Comparison of ENCODE assay signal across 8 cellular contexts in the genomic region with DNA sequence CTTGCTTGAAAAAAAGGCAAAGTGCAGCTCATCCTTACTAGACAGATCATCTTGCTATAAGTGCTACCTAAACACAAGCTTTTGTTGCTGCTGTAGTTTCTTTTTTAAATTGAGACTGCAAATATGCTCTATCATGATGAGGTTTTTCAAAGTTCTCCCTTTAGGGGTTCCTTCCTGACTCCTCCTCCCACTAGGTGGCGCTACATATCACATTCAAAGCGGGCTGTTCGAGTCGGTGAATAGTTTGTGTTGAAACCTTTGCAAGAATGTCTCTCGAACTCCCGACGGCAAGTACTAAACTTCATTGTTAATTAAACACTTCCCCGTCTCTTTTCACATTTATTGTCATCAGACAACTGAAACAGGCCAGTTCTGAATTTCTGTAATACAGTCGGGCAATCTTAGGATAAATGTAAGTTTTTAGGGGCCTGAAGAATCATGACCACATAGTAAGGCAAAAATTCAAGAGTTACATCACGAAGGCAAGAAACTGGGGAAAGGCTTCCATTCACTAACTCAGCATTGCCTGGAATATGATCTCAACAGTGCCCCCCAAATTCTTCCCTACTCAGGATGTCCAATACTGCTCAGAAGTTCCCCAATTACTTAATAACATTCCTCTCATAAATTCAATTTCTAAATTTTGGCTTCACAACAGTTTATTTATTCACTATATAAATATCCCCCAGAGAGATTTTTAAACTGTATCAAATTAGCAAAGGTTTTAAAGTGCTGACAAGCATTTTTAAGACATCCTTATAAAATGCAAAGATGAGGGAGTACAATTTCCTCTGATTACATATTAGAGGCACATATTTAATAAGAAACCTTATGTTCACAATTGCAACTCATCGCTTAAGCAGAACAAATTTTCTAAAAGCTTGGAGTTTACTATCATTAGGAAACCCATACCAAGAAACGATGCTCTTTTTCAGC. TPM values are rescaled to one million over a fixed set of nuclear protein-coding genes. Genes with fewer than 3 reads are reported as not detected.
DNase-seq lines count a peak whose midpoint lies in the region; ATAC-seq and TF ChIP-seq lines count a peak whose summit lies in the region.
"Had no signal": no experiment of that assay in that cellular context is flagged by ENCODE, and none has a peak within 500 bp of the region (broad histone marks: within the 10 kb centered on the region; RNA-seq: fewer than 3 reads in every experiment).

No MANE protein-coding gene starts in this region.

- H3K27me3 Mint-ChIP-seq in glutamatergic neuron (ENCODE audit: unreplicated experiment) = peaks cover 3% of the 10 kb centered on the region

- ATAC-seq in SK-N-SH treated with all-trans-retinoic acid at 6 μM for 48 hours (peak; percentile 68), aorta (ENCODE audit: low FRiP score) (peak; percentile 80)

- intact Hi-C loops in prostate gland (cut with DNase I) = loop anchor here (5.0 kb wide), 2 partner anchors 258 to 1332 kb away; no protein-coding TSS in a partner anchor
- intact Hi-C loops in aorta (cut with DNase I) = loop anchor here (2.0 to 10.0 kb wide), 3 partner anchors 707 to 1330 kb away; a partner anchor contains a TSS

- TF ChIP-seq CTCF in GM12874 (IDR thresholded peaks at IDR 0.05; ENCODE audit: insufficient read depth, low read depth, low read length) = peak; percentile 66
- TF ChIP-seq CTCF in glutamatergic neuron (IDR thresholded peaks at IDR 0.05; ENCODE audit: partially characterized antibody, unreplicated experiment) = peak; percentile 90
- peak; percentile 66 to 86 (median 72) for TF ChIP-seq CTCF in prostate gland (IDR thresholded peaks at IDR 0.05)

- no peaks in the 10 kb centered on the region for H3K9me3 ChIP-seq in prostate gland
- H3K9me3 ChIP-seq in aorta (ENCODE audit: control insufficient read depth, low read length) = no peaks in the 10 kb centered on the region

- peaks cover 9% of the 10 kb centered on the region for H3K4me1 Mint-ChIP-seq in glutamatergic neuron (ENCODE audit: low read depth, unreplicated experiment)

- H3K4me1 ChIP-seq in prostate gland (replicated peaks) (no peaks in the 10 kb centered on the region), aorta (ENCODE audit: control insufficient read depth in 1 of 2, insufficient read depth in 2 of 2, low read length in 2 of 2) (no peaks in the 10 kb centered on the region)

- H3K4me3 ChIP-seq in prostate gland (no peak overlapping the region), aorta (ENCODE audit: low read length in 2 of 2) (no peak overlapping the region)
- H3K4me3 ChIP-seq: skin epidermis had no signal

- no peak overlapping the region for H3K4me3 Mint-ChIP-seq in glutamatergic neuron (ENCODE audit: unreplicated experiment)

- WGBS in prostate gland = 30% methylated on average over 12 of the region's 12 CpGs
- WGBS in aorta, 2 donors = 27 to 31% methylated on average over 12 of the region's 12 CpGs

- no peaks in the 10 kb centered on the region for H3K36me3 ChIP-seq in prostate gland
- H3K36me3 ChIP-seq in aorta (ENCODE audit: control insufficient read depth in 1 of 2, insufficient read depth in 2 of 2, low read length in 1 of 2) = no peaks in the 10 kb centered on the region

- H3K36me3 Mint-ChIP-seq in glutamatergic neuron (ENCODE audit: unreplicated experiment) = no peaks in the 10 kb centered on the region

- H3K9me3 Mint-ChIP-seq in glutamatergic neuron (ENCODE audit: unreplicated experiment) = peaks cover under 1% of the 10 kb centered on the region

- H3K27me3 ChIP-seq in prostate gland (replicated peaks; ENCODE audit: insufficient read depth) (no peaks in the 10 kb centered on the region), aorta (ENCODE audit: control insufficient read depth in 1 of 2, insufficient read depth in 2 of 2, low read length in 1 of 2) (peaks cover 0 to 3% of the 10 kb centered on the region in 2 donors)

- H3K27ac Mint-ChIP-seq in glutamatergic neuron (ENCODE audit: unreplicated experiment) = no peak overlapping the region

- TF ChIP-seq POLR2A in prostate gland (IDR thresholded peaks at IDR 0.05) = no peak

- DNase-seq in KG1 (lab: John Stamatoyannopoulos, UW) (peak; percentile 43), glutamatergic neuron (peak; percentile 75), prostate gland (ENCODE audit: low spot score) (peak; percentile 75), aorta (peak in 1 of 2 donors; percentile 70)
- peak; percentile 76 for DNase-seq in activated naive CD4-positive, alpha-beta T cell treated with anti-CD3 and anti-CD28 coated beads, Interleukin-2, amount 50 U/mL, for 16 hours

- H3K27ac ChIP-seq in prostate gland (no peak overlapping the region), aorta (ENCODE audit: low read depth in 1 of 2, low read length in 2 of 2) (no peak overlapping the region)

TF ChIP-seq in SK-N-SH treated with all-trans-retinoic acid at 6 μM for 48 hours, 23 proteins besides CTCF, POLR2A, EP300 and RAD21:
- no peak for TF ChIP-seq SNAI2 (CRISPR knock-in tag; IDR thresholded peaks at IDR 0.05)
- TF ChIP-seq, protein P1, sequence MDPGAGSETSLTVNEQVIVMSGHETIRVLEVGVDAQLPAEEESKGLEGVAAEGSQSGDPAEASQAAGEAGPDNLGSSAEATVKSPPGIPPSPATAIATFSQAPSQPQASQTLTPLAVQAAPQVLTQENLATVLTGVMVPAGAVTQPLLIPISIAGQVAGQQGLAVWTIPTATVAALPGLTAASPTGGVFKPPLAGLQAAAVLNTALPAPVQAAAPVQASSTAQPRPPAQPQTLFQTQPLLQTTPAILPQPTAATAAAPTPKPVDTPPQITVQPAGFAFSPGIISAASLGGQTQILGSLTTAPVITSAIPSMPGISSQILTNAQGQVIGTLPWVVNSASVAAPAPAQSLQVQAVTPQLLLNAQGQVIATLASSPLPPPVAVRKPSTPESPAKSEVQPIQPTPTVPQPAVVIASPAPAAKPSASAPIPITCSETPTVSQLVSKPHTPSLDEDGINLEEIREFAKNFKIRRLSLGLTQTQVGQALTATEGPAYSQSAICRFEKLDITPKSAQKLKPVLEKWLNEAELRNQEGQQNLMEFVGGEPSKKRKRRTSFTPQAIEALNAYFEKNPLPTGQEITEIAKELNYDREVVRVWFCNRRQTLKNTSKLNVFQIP (CRISPR knock-in tag; IDR thresholded peaks at IDR 0.05; ENCODE audit: borderline replicate concordance, low read depth) = no peak
- no peak for TF ChIP-seq ZFP3 (CRISPR knock-in tag; IDR thresholded peaks at IDR 0.05)
- no peak for TF ChIP-seq ESRRG (CRISPR knock-in tag; IDR thresholded peaks at IDR 0.05)
- TF ChIP-seq BACH2 (CRISPR knock-in tag; IDR thresholded peaks at IDR 0.05; ENCODE audit: borderline replicate concordance) = no peak
- TF ChIP-seq ARNTL (CRISPR knock-in tag; IDR thresholded peaks at IDR 0.05; ENCODE audit: borderline replicate concordance, low read depth) = no peak
- TF ChIP-seq, protein P2, sequence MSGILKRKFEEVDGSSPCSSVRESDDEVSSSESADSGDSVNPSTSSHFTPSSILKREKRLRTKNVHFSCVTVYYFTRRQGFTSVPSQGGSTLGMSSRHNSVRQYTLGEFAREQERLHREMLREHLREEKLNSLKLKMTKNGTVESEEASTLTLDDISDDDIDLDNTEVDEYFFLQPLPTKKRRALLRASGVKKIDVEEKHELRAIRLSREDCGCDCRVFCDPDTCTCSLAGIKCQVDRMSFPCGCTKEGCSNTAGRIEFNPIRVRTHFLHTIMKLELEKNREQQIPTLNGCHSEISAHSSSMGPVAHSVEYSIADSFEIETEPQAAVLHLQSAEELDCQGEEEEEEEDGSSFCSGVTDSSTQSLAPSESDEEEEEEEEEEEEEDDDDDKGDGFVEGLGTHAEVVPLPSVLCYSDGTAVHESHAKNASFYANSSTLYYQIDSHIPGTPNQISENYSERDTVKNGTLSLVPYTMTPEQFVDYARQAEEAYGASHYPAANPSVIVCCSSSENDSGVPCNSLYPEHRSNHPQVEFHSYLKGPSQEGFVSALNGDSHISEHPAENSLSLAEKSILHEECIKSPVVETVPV (CRISPR knock-in tag; IDR thresholded peaks at IDR 0.05) = no peak
- no peak for TF ChIP-seq PPARA (CRISPR knock-in tag; IDR thresholded peaks at IDR 0.05; ENCODE audit: borderline replicate concordance)
- no peak for TF ChIP-seq RARB (CRISPR knock-in tag; IDR thresholded peaks at IDR 0.05)
- TF ChIP-seq, protein P3, sequence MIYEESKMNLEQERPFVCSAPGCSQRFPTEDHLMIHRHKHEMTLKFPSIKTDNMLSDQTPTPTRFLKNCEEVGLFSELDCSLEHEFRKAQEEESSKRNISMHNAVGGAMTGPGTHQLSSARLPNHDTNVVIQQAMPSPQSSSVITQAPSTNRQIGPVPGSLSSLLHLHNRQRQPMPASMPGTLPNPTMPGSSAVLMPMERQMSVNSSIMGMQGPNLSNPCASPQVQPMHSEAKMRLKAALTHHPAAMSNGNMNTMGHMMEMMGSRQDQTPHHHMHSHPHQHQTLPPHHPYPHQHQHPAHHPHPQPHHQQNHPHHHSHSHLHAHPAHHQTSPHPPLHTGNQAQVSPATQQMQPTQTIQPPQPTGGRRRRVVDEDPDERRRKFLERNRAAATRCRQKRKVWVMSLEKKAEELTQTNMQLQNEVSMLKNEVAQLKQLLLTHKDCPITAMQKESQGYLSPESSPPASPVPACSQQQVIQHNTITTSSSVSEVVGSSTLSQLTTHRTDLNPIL (CRISPR knock-in tag; IDR thresholded peaks at IDR 0.05; ENCODE audit: low read depth) = no peak
- TF ChIP-seq ISL1 (CRISPR knock-in tag; IDR thresholded peaks at IDR 0.05) = no peak
- no peak for TF ChIP-seq ZNF70 (CRISPR knock-in tag; IDR thresholded peaks at IDR 0.05)
- TF ChIP-seq CSDC2 (CRISPR knock-in tag; IDR thresholded peaks at IDR 0.05) = no peak
- TF ChIP-seq OSR1 (CRISPR knock-in tag; IDR thresholded peaks at IDR 0.05) = no peak
- TF ChIP-seq GLIS3 (CRISPR knock-in tag; IDR thresholded peaks at IDR 0.05) = no peak
- no peak for TF ChIP-seq ZNF565 (CRISPR knock-in tag; conservative IDR thresholded peaks at IDR 0.05; ENCODE audit: low read depth)
- no peak for TF ChIP-seq ZFP30 (CRISPR knock-in tag; IDR thresholded peaks at IDR 0.05)
- no peak for TF ChIP-seq TCF4 (CRISPR knock-in tag; IDR thresholded peaks at IDR 0.05; ENCODE audit: borderline replicate concordance)

RNA-seq across cellular contexts. Expression of a gene that starts 6.7 kb away (rescaled TPM):
- total RNA-seq in glutamatergic neuron (ENCODE audit: unreplicated experiment) (1.1 TPM), prostate gland (10 to 100 TPM in 1 of 2 donors, 1 to 10 TPM in 1; 3.1 to 14.3 TPM), aorta (under 1 TPM; 0.33 to 0.36 TPM)
- polyA plus RNA-seq in aorta = under 1 TPM in 1 of 2 donors, not detected in 1; 0.33 TPM
